In the genomic region with DNA sequence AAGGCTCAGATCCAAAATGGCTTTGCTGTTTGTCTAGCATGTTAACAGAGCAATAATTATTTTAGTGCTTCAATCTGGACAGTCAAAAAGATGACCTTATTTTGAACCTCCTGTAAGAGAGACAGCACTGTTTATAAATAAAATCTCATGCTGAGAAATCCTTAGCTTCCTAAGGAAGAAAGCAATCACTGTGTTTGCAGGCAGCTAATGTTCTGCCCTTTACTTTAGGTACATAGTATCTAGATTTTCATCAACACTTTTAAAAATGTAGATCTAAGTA, we compare ENCODE assay signal across 21 cellular contexts.
A peak's percentile ranks its signal among the peaks of the same experiment; 100 is the strongest.
DNase-seq lines count a peak whose midpoint lies in the region; FAIRE-seq and TF ChIP-seq lines count a peak whose summit lies in the region.
"Had no signal": no experiment of that assay in that cellular context is flagged by ENCODE, and none has a peak within 500 bp of the region (broad histone marks: within the 10 kb centered on the region; RNA-seq: fewer than 3 reads in every experiment).

No MANE protein-coding gene starts in this region.

- H3K27me3 Mint-ChIP-seq in neural crest cell (ENCODE audit: low read depth) = no peaks in the 10 kb centered on the region
- no peaks in the 10 kb centered on the region for H3K27me3 Mint-ChIP-seq in activated T-helper 2 cell treated with anti-CD3 and anti-CD28 coated beads, Interferon-gamma antibody, Interleukin-2, Interleukin-4, amounts not matched to agents 10 μg/mL and 5 μg/mL and 100 μg/mL, durations not matched to agents 14 hours and 24 hours and 36 hours (ENCODE audit: low read depth)
- H3K27me3 Mint-ChIP-seq: activated CD8-positive, alpha-beta memory T cell treated with anti-CD3 and anti-CD28 coated beads, Interleukin-2, amount 10 ng/mL, durations not matched to agents 7 days and 5 days; CD4-positive, alpha-beta T cell; dendritic cell treated with granulocyte-macrophage colony-stimulating factor and Interleukin-4, amounts not matched to agents 40 ng/mL and 50 ng/mL, for 4 days; naive thymus-derived CD8-positive, alpha-beta T cell had no signal

- no peak overlapping the region for H3K4me3 Mint-ChIP-seq in neural crest cell
- H3K4me3 Mint-ChIP-seq in activated T-helper 2 cell treated with anti-CD3 and anti-CD28 coated beads, Interferon-gamma antibody, Interleukin-2, Interleukin-4, amounts not matched to agents 10 μg/mL and 5 μg/mL and 100 μg/mL, durations not matched to agents 14 hours and 24 hours and 36 hours (ENCODE audit: low read depth) = no peak overlapping the region
- H3K4me3 Mint-ChIP-seq: activated CD8-positive, alpha-beta memory T cell treated with anti-CD3 and anti-CD28 coated beads, Interleukin-2, amount 10 ng/mL, durations not matched to agents 7 days and 5 days; activated T-cell treated with anti-CD3 and anti-CD28 coated beads, Interleukin-2, amount 50 U/mL, for 72 hours; CD4-positive, alpha-beta T cell; dendritic cell treated with granulocyte-macrophage colony-stimulating factor and Interleukin-4, amounts not matched to agents 40 ng/mL and 50 ng/mL, for 4 days; naive thymus-derived CD8-positive, alpha-beta T cell; WTC11 had no signal

- H3K4me1 Mint-ChIP-seq in neural crest cell = peaks cover 39% of the 10 kb centered on the region
- no peaks in the 10 kb centered on the region for H3K4me1 Mint-ChIP-seq in activated T-helper 2 cell treated with anti-CD3 and anti-CD28 coated beads, Interferon-gamma antibody, Interleukin-2, Interleukin-4, amounts not matched to agents 10 μg/mL and 5 μg/mL and 100 μg/mL, durations not matched to agents 14 hours and 24 hours and 36 hours (ENCODE audit: low read depth)
- H3K4me1 Mint-ChIP-seq: activated CD8-positive, alpha-beta memory T cell treated with anti-CD3 and anti-CD28 coated beads, Interleukin-2, amount 10 ng/mL, durations not matched to agents 7 days and 5 days; naive thymus-derived CD8-positive, alpha-beta T cell had no signal

- peak; percentile 22 for DNase-seq in COR-L47 (lab: John Stamatoyannopoulos, UW)
- peak; percentile 47 to 87 for DNase-seq in NCI-H2081 (lab: John Stamatoyannopoulos, UW)
- no peak for DNase-seq in neural crest cell (ENCODE audit: low read depth, low spot score)
- DNase-seq in activated T-helper 2 cell treated with anti-CD3 and anti-CD28 coated beads, Interferon-gamma antibody, Interleukin-2, Interleukin-4, amounts not matched to agents 10 μg/mL and 5 μg/mL and 100 μg/mL, durations not matched to agents 14 hours and 24 hours and 36 hours (ENCODE audit: low spot score) = no peak
- no peak for DNase-seq in kidney glomerular epithelial cell (lab: John Stamatoyannopoulos, UW)
- DNase-seq in NAMALWA (ENCODE audit: low spot score) = no peak
- DNase-seq in spleen = no peak
- DNase-seq: activated CD4-positive, alpha-beta T cell treated with anti-CD3 and anti-CD28 coated beads, Interleukin-2, amount 50 U/mL, for 1 hour; activated CD8-positive, alpha-beta memory T cell treated with anti-CD3 and anti-CD28 coated beads, Interleukin-2, amount 10 ng/mL, durations not matched to agents 7 days and 5 days; activated naive CD4-positive, alpha-beta T cell treated with anti-CD3 and anti-CD28 coated beads, Interleukin-2, amount 50 U/mL, for 16 hours; activated T-cell treated with anti-CD3 and anti-CD28 coated beads, Interleukin-2, amount 50 U/mL, for 72 hours; CD4-positive, alpha-beta T cell; GDM1; naive thymus-derived CD8-positive, alpha-beta T cell; NCI-H2171; NCI-H524; T-helper 9 cell; upper lobe of left lung had no signal

- no peak for TF ChIP-seq CTCF in neural crest cell (conservative IDR thresholded peaks at IDR 0.05)
- no peak for TF ChIP-seq CTCF in spleen (IDR thresholded peaks at IDR 0.05 in 8 of 11, conservative IDR thresholded peaks at IDR 0.05 in 3 of 11)

- H3K36me3 ChIP-seq in spleen = no peaks in the 10 kb centered on the region
- H3K36me3 ChIP-seq: upper lobe of left lung had no signal

- H3K36me3 Mint-ChIP-seq in neural crest cell (ENCODE audit: low read depth) = no peaks in the 10 kb centered on the region
- no peaks in the 10 kb centered on the region for H3K36me3 Mint-ChIP-seq in activated T-helper 2 cell treated with anti-CD3 and anti-CD28 coated beads, Interferon-gamma antibody, Interleukin-2, Interleukin-4, amounts not matched to agents 10 μg/mL and 5 μg/mL and 100 μg/mL, durations not matched to agents 14 hours and 24 hours and 36 hours (ENCODE audit: low read depth)
- H3K36me3 Mint-ChIP-seq: activated CD8-positive, alpha-beta memory T cell treated with anti-CD3 and anti-CD28 coated beads, Interleukin-2, amount 10 ng/mL, durations not matched to agents 7 days and 5 days; naive thymus-derived CD8-positive, alpha-beta T cell; WTC11 had no signal

- peak; percentile 97 for FAIRE-seq in endometrium (lab: Jason Lieb, UNC)

- no peaks in the 10 kb centered on the region for H3K9me3 Mint-ChIP-seq in neural crest cell
- H3K9me3 Mint-ChIP-seq in activated T-helper 2 cell treated with anti-CD3 and anti-CD28 coated beads, Interferon-gamma antibody, Interleukin-2, Interleukin-4, amounts not matched to agents 10 μg/mL and 5 μg/mL and 100 μg/mL, durations not matched to agents 14 hours and 24 hours and 36 hours = peaks cover 11% of the 10 kb centered on the region
- H3K9me3 Mint-ChIP-seq: dendritic cell treated with granulocyte-macrophage colony-stimulating factor and Interleukin-4, amounts not matched to agents 40 ng/mL and 50 ng/mL, for 4 days; WTC11 had no signal

- no peak overlapping the region for H3K27ac ChIP-seq in spleen
- H3K27ac ChIP-seq: upper lobe of left lung had no signal

- no peak overlapping the region for H3K4me3 ChIP-seq in spleen
- H3K4me3 ChIP-seq: upper lobe of left lung had no signal

- intact Hi-C loops in activated T-helper 2 cell treated with anti-CD3 and anti-CD28 coated beads, Interferon-gamma antibody, Interleukin-2, Interleukin-4, amounts not matched to agents 10 μg/mL and 5 μg/mL and 100 μg/mL, durations not matched to agents 14 hours and 24 hours and 36 hours (cut with micrococcal nuclease) = no loop called here
- intact Hi-C loops in spleen (cut with DNase I; ENCODE audit: low total_unique reads) = no loop called here

- no peaks in the 10 kb centered on the region for H3K4me1 ChIP-seq in spleen

- H3K9me3 ChIP-seq in spleen = no peaks in the 10 kb centered on the region
- H3K9me3 ChIP-seq: upper lobe of left lung had no signal

- peak overlapping the region; percentile 10 for H3K27ac Mint-ChIP-seq in neural crest cell (ENCODE audit: unreplicated experiment)
- no peak overlapping the region for H3K27ac Mint-ChIP-seq in activated T-helper 2 cell treated with anti-CD3 and anti-CD28 coated beads, Interferon-gamma antibody, Interleukin-2, Interleukin-4, amounts not matched to agents 10 μg/mL and 5 μg/mL and 100 μg/mL, durations not matched to agents 14 hours and 24 hours and 36 hours
- H3K27ac Mint-ChIP-seq: activated CD8-positive, alpha-beta memory T cell treated with anti-CD3 and anti-CD28 coated beads, Interleukin-2, amount 10 ng/mL, durations not matched to agents 7 days and 5 days; activated T-cell treated with anti-CD3 and anti-CD28 coated beads, Interleukin-2, amount 50 U/mL, for 72 hours; CD4-positive, alpha-beta T cell; dendritic cell treated with granulocyte-macrophage colony-stimulating factor and Interleukin-4, amounts not matched to agents 40 ng/mL and 50 ng/mL, for 4 days; naive thymus-derived CD8-positive, alpha-beta T cell; WTC11 had no signal

- no peaks in the 10 kb centered on the region for H3K27me3 ChIP-seq in spleen (replicated peaks in 1 of 7)
- H3K27me3 ChIP-seq: upper lobe of left lung had no signal

- TF ChIP-seq POLR2A in spleen (IDR thresholded peaks at IDR 0.05) = no peak

Comparison
In these comparisons a context has a peak if more than half of its experiments do, and no peak if none do; other contexts are left out.
1. DNase-seq: peak in COR-L47 (single experiment) and NCI-H2081 (2 of 2); none in neural crest cell (single experiment), activated T-helper 2 cell treated with anti-CD3 and anti-CD28 coated beads, Interferon-gamma antibody, Interleukin-2, Interleukin-4, amounts not matched to agents 10 μg/mL and 5 μg/mL and 100 μg/mL, durations not matched to agents 14 hours and 24 hours and 36 hours (single experiment), kidney glomerular epithelial cell (single experiment), NAMALWA (single experiment) and spleen (single experiment).